In the genomic region with DNA sequence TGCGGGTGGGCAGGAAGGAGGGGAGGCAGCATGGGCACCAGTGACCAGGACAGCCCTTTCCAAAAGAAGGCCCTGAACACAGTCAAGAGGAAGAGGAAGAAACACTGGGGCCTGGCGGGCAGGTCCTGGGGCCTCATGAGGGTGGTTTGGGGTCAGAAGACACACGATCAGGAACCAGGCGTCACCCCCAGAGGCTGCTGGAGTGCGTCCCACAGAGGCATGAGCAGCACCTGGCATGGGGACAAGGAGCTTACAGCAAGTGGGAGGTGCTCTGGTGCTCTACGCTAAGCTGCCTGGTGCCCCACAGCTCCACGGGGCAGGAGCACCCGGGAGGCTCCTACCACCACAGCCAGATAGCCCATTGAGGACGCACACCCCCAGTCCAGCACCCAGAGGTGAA, we compare ENCODE assay signal across 11 cellular contexts. TPM values are rescaled to one million over a fixed set of nuclear protein-coding genes. Genes with fewer than 3 reads are reported as not detected.
A peak's percentile ranks its signal among the peaks of the same experiment; 100 is the strongest.
DNase-seq lines count a peak whose midpoint lies in the region; ATAC-seq and TF ChIP-seq lines count a peak whose summit lies in the region.
"Had no signal": no experiment of that assay in that cellular context is flagged by ENCODE, and none has a peak within 500 bp of the region (broad histone marks: within the 10 kb centered on the region; RNA-seq: fewer than 3 reads in every experiment).

No MANE protein-coding gene starts in this region.

- H3K27me3 Mint-ChIP-seq in CD14-positive monocyte (ENCODE audit: low read depth in 3 of 3): peaks cover 0 to 3% (median 2%) of the 10 kb centered on the region in 3 donors
- no peaks in the 10 kb centered on the region for H3K27me3 Mint-ChIP-seq in T-cell

- DNase-seq in CD14-positive monocyte (ENCODE audit: low spot score) (peak; percentile 72), T-cell (no peak), left cardiac atrium (peak; percentile 75), gastrocnemius medialis (peak in 1 of 2 donors; percentile 79), NCI-H2081 treated with DMSO at 0.1 percent for 48 hours (lab: John Stamatoyannopoulos, UW) (no peak), kidney tubule cell (ENCODE audit: low spot score) (no peak), SJCRH30 (no peak), GOT3 (lab: John Stamatoyannopoulos, UW) (no peak)
- DNase-seq: stimulated activated CD4-positive, alpha-beta T cell treated with anti-CD3 and anti-CD28 coated beads, Interleukin-4, amount 100 ng/mL, for 24 hours; trophoblast cell had no signal

- H3K27ac Mint-ChIP-seq in CD14-positive monocyte (peak overlapping the region; percentile 96 to 99 (median 98)), T-cell (peak overlapping the region; percentile 58 to 85)
- H3K27ac Mint-ChIP-seq: neural progenitor cell had no signal

- intact Hi-C loops in CD14-positive monocyte (cut with micrococcal nuclease) (loop anchor here in 1 of 2 donors (2.0 kb wide), 1 partner anchor 19 kb away; no protein-coding TSS in a partner anchor), left cardiac atrium (cut with DNase I) (no loop called here), gastrocnemius medialis (cut with DNase I; ENCODE audit: low total_unique reads) (loop anchor here (1.0 to 2.0 kb wide), 2 partner anchors 13 to 34 kb away; no protein-coding TSS in a partner anchor)

- H3K4me3 ChIP-seq in gastrocnemius medialis (peak overlapping the region in 1 of 4 donors; percentile 5), SJCRH30 (no peak overlapping the region)
- H3K4me3 ChIP-seq: neural progenitor cell had no signal

- peak in 1 of 2 donors; percentile 41 for TF ChIP-seq POLR2A in gastrocnemius medialis (IDR thresholded peaks at IDR 0.05)

- H3K4me1 ChIP-seq in gastrocnemius medialis: peaks cover 98% of the 10 kb centered on the region in 2 donors
- peaks cover 50% of the 10 kb centered on the region for H3K4me1 ChIP-seq in SJCRH30
- H3K4me1 ChIP-seq: neural progenitor cell had no signal

- H3K4me1 Mint-ChIP-seq in CD14-positive monocyte (peaks cover 99% of the 10 kb centered on the region), T-cell (peaks cover 77 to 96% (median 96%) of the 10 kb centered on the region in 3 donors)

- H3K9me3 ChIP-seq in gastrocnemius medialis (no peaks in the 10 kb centered on the region), SJCRH30 (replicated peaks) (no peaks in the 10 kb centered on the region)

- no peaks in the 10 kb centered on the region for H3K9me3 Mint-ChIP-seq in CD14-positive monocyte
- no peaks in the 10 kb centered on the region for H3K9me3 Mint-ChIP-seq in T-cell
- H3K9me3 Mint-ChIP-seq: neural progenitor cell had no signal

- H3K27me3 ChIP-seq in gastrocnemius medialis (no peaks in the 10 kb centered on the region), SJCRH30 (no peaks in the 10 kb centered on the region)
- H3K27me3 ChIP-seq: neural progenitor cell had no signal

- peak overlapping the region; percentile 66 to 79 for H3K4me3 Mint-ChIP-seq in CD14-positive monocyte
- H3K4me3 Mint-ChIP-seq in T-cell: no peak overlapping the region
- H3K4me3 Mint-ChIP-seq: neural progenitor cell had no signal

- in situ Hi-C loops in gastrocnemius medialis (cut with MboI; ENCODE audit: low sequenced_read_pairs in 4 of 4): no loop called here

- CTCF ChIA-PET in T-cell (lab: Charles Lee): interaction anchor here in 1 of 2 donors (0.6 kb wide), 1 partner anchor 20 kb away, joined by 3 read pairs; no protein-coding TSS in a partner anchor

- H3K36me3 ChIP-seq in gastrocnemius medialis (no peaks in the 10 kb centered on the region), SJCRH30 (no peaks in the 10 kb centered on the region)
- H3K36me3 ChIP-seq: neural progenitor cell had no signal

- ATAC-seq in T-cell (replicated peaks in 1 of 4): no peak
- peak; percentile 39 to 41 for ATAC-seq in left cardiac atrium
- peak; percentile 7 to 20 for ATAC-seq in gastrocnemius medialis

- peaks cover 29 to 34% of the 10 kb centered on the region in 2 donors for H3K36me3 Mint-ChIP-seq in CD14-positive monocyte
- H3K36me3 Mint-ChIP-seq in T-cell: no peaks in the 10 kb centered on the region
- H3K36me3 Mint-ChIP-seq: neural progenitor cell had no signal

- no peak for TF ChIP-seq CTCF in CD14-positive monocyte (IDR thresholded peaks at IDR 0.05)
- TF ChIP-seq CTCF in gastrocnemius medialis (IDR thresholded peaks at IDR 0.05 in 4 of 5, conservative IDR thresholded peaks at IDR 0.05 in 1 of 5): no peak

- H3K27ac ChIP-seq in gastrocnemius medialis (peak overlapping the region; percentile 94 to 99 (median 98)), SJCRH30 (no peak overlapping the region)
- H3K27ac ChIP-seq: neural progenitor cell had no signal

- POLR2A ChIA-PET in T-cell (lab: Charles Lee): no interaction called here

RNA-seq across cellular contexts. Expression of a gene that starts 20.0 kb away (rescaled TPM):
- polyA plus RNA-seq in CD14-positive monocyte: 10 to 100 TPM; 12.2 to 12.6 TPM
- 10 to 100 TPM; 27.2 to 46.4 (median 33.4) TPM for total RNA-seq in T-cell
- total RNA-seq in left cardiac atrium: 10 to 100 TPM; 10.8 to 18.7 TPM
- 10 to 100 TPM; 21.8 to 30.8 (median 27.3) TPM for total RNA-seq in gastrocnemius medialis
- total RNA-seq in SJCRH30 (2014; rRNA removed; shearing (Covaris generic)): 9.1 and 10.1 TPM in 2 replicates

RNA-seq across cellular contexts. Expression of a gene that starts 41.5 kb away (rescaled TPM):
- polyA plus RNA-seq in CD14-positive monocyte: 10 to 100 TPM; 78.0 to 81.2 TPM
- total RNA-seq in T-cell (100 to 1,000 TPM; 158 to 282 (median 244) TPM), left cardiac atrium (100 to 1,000 TPM; 169 to 174 TPM), gastrocnemius medialis (100 to 1,000 TPM; 157 to 195 (median 184) TPM)
- total RNA-seq in SJCRH30 (2014; rRNA removed; shearing (Covaris generic)): 86.8 and 88.3 TPM in 2 replicates

RNA-seq across cellular contexts. Expression of a gene that starts 55.8 kb away (rescaled TPM):
- polyA plus RNA-seq in CD14-positive monocyte: 10 to 100 TPM; 74.4 to 87.9 TPM
- total RNA-seq in T-cell: 100 to 1,000 TPM in 1 of 5 donors, 10 to 100 TPM in 4; 73.1 to 112 (median 95.8) TPM
- 10 to 100 TPM; 53.0 to 53.4 TPM for total RNA-seq in left cardiac atrium
- 100 to 1,000 TPM in 3 of 4 donors, 10 to 100 TPM in 1; 97.1 to 155 (median 106) TPM for total RNA-seq in gastrocnemius medialis
- total RNA-seq in SJCRH30 (2014; rRNA removed; shearing (Covaris generic)): 71.0 and 75.8 TPM in 2 replicates

Comparison
In these comparisons a context has a peak if more than half of its experiments do, and no peak if none do; other contexts are left out.
1. DNase-seq: peak in CD14-positive monocyte (single experiment) and left cardiac atrium (single experiment); none in T-cell (0 of 34), NCI-H2081 treated with DMSO at 0.1 percent for 48 hours (single experiment), kidney tubule cell (single experiment), SJCRH30 (0 of 2) and GOT3 (single experiment).
2. H3K4me3 Mint-ChIP-seq: peak in CD14-positive monocyte (2 of 2); none in T-cell (0 of 3).
3. ATAC-seq: peak in left cardiac atrium (2 of 2) and gastrocnemius medialis (2 of 2); none in T-cell (0 of 4).